ENCODE assay signal across 2 cellular contexts in the genomic region with DNA sequence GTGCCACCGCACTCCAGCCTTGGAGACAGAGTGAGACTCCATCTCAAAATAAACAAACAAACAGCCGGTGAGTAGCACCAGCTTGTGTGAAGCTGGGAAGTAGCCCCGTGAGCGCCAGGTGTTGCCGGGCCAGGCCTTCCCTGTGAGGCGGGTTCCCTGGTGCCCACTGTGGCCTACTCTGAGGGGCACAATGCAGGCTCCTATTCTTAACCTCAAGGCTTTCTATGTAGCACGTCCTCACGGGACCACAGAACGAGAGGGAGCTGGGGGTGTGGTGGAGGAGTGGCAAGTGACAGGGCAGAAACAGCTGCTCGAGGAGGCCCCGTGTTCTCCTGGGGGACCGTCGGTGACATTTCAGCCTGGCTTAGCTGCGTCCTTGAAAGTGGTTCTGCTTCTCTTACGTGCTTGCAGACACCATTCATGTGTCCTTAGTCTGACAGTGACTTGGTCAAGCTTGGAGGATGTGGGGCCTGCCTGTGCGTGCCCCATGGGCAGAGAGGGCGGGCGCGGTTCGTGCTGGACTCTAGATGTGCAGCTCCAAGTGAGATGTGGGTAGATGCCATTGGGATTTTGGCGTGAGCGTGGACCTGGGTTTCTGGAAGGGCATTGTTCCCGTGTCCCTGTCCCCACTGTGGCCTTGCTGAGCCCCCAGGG.
TF ChIP-seq lines count a peak whose summit lies in the region.

No MANE protein-coding gene starts in this region.

TF ChIP-seq in IMR-90, 13 proteins besides CTCF, POLR2A, EP300 and RAD21:
- TF ChIP-seq, protein P1, sequence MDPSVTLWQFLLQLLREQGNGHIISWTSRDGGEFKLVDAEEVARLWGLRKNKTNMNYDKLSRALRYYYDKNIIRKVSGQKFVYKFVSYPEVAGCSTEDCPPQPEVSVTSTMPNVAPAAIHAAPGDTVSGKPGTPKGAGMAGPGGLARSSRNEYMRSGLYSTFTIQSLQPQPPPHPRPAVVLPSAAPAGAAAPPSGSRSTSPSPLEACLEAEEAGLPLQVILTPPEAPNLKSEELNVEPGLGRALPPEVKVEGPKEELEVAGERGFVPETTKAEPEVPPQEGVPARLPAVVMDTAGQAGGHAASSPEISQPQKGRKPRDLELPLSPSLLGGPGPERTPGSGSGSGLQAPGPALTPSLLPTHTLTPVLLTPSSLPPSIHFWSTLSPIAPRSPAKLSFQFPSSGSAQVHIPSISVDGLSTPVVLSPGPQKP (IDR thresholded peaks at IDR 0.05; ENCODE audit: borderline replicate concordance, low read depth, low read length): no peak
- TF ChIP-seq MXI1 (IDR thresholded peaks at IDR 0.05; ENCODE audit: borderline replicate concordance, low read depth, low read length) (no peak), MAZ (IDR thresholded peaks at IDR 0.05; ENCODE audit: borderline replicate concordance, low read depth, low read length) (no peak), MAFK (IDR thresholded peaks at IDR 0.05; ENCODE audit: low read depth, low read length) (no peak), BHLHE40 (IDR thresholded peaks at IDR 0.05; ENCODE audit: low read depth, low read length) (no peak), RCOR1 (IDR thresholded peaks at IDR 0.05; ENCODE audit: insufficient replicate concordance, low read length) (no peak), SMC3 (IDR thresholded peaks at IDR 0.05; ENCODE audit: low read depth, low read length) (no peak), CEBPB (IDR thresholded peaks at IDR 0.05; ENCODE audit: low read depth, low read length) (no peak), CHD1 (IDR thresholded peaks at IDR 0.05; ENCODE audit: low read depth, low read length) (no peak), NFE2L2 (IDR thresholded peaks at IDR 0.05; ENCODE audit: low read depth, low read length) (no peak), FOS (IDR thresholded peaks at IDR 0.05; ENCODE audit: low read depth, low read length) (no peak), RFX5 (IDR thresholded peaks at IDR 0.05; ENCODE audit: low read depth, low read length) (no peak)
- TF ChIP-seq, protein P2, sequence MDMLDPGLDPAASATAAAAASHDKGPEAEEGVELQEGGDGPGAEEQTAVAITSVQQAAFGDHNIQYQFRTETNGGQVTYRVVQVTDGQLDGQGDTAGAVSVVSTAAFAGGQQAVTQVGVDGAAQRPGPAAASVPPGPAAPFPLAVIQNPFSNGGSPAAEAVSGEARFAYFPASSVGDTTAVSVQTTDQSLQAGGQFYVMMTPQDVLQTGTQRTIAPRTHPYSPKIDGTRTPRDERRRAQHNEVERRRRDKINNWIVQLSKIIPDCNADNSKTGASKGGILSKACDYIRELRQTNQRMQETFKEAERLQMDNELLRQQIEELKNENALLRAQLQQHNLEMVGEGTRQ (IDR thresholded peaks at IDR 0.05; ENCODE audit: low read depth, low read length): no peak

TF ChIP-seq in WTC11, 78 proteins besides CTCF, POLR2A, EP300 and RAD21:
- TF ChIP-seq, protein P3, sequence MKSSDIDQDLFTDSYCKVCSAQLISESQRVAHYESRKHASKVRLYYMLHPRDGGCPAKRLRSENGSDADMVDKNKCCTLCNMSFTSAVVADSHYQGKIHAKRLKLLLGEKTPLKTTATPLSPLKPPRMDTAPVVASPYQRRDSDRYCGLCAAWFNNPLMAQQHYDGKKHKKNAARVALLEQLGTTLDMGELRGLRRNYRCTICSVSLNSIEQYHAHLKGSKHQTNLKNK (CRISPR knock-in tag; IDR thresholded peaks at IDR 0.05): no peak
- TF ChIP-seq RELA (CRISPR knock-in tag; IDR thresholded peaks at IDR 0.05; ENCODE audit: borderline replicate concordance) (no peak), NR3C1 (CRISPR knock-in tag; conservative IDR thresholded peaks at IDR 0.05; ENCODE audit: low read depth) (no peak), ELF4 (CRISPR knock-in tag; IDR thresholded peaks at IDR 0.05; ENCODE audit: low read depth) (no peak), MYBL2 (CRISPR knock-in tag; IDR thresholded peaks at IDR 0.05) (no peak), TEAD1 (CRISPR knock-in tag; IDR thresholded peaks at IDR 0.05) (no peak), ZNF423 (CRISPR knock-in tag; IDR thresholded peaks at IDR 0.05) (no peak), NFE2L1 (CRISPR knock-in tag; IDR thresholded peaks at IDR 0.05) (no peak), GTF2I (CRISPR knock-in tag; conservative IDR thresholded peaks at IDR 0.05) (no peak), ZNF138 (CRISPR knock-in tag; conservative IDR thresholded peaks at IDR 0.05) (no peak), SMAD4 (CRISPR knock-in tag; IDR thresholded peaks at IDR 0.05) (no peak), RORB (CRISPR knock-in tag; IDR thresholded peaks at IDR 0.05) (no peak), TEAD4 (CRISPR knock-in tag; IDR thresholded peaks at IDR 0.05) (no peak), NFATC4 (CRISPR knock-in tag; IDR thresholded peaks at IDR 0.05) (no peak)
- TF ChIP-seq, protein P4, sequence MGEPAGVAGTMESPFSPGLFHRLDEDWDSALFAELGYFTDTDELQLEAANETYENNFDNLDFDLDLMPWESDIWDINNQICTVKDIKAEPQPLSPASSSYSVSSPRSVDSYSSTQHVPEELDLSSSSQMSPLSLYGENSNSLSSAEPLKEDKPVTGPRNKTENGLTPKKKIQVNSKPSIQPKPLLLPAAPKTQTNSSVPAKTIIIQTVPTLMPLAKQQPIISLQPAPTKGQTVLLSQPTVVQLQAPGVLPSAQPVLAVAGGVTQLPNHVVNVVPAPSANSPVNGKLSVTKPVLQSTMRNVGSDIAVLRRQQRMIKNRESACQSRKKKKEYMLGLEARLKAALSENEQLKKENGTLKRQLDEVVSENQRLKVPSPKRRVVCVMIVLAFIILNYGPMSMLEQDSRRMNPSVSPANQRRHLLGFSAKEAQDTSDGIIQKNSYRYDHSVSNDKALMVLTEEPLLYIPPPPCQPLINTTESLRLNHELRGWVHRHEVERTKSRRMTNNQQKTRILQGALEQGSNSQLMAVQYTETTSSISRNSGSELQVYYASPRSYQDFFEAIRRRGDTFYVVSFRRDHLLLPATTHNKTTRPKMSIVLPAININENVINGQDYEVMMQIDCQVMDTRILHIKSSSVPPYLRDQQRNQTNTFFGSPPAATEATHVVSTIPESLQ (CRISPR knock-in tag; IDR thresholded peaks at IDR 0.05): no peak
- TF ChIP-seq, protein P5, sequence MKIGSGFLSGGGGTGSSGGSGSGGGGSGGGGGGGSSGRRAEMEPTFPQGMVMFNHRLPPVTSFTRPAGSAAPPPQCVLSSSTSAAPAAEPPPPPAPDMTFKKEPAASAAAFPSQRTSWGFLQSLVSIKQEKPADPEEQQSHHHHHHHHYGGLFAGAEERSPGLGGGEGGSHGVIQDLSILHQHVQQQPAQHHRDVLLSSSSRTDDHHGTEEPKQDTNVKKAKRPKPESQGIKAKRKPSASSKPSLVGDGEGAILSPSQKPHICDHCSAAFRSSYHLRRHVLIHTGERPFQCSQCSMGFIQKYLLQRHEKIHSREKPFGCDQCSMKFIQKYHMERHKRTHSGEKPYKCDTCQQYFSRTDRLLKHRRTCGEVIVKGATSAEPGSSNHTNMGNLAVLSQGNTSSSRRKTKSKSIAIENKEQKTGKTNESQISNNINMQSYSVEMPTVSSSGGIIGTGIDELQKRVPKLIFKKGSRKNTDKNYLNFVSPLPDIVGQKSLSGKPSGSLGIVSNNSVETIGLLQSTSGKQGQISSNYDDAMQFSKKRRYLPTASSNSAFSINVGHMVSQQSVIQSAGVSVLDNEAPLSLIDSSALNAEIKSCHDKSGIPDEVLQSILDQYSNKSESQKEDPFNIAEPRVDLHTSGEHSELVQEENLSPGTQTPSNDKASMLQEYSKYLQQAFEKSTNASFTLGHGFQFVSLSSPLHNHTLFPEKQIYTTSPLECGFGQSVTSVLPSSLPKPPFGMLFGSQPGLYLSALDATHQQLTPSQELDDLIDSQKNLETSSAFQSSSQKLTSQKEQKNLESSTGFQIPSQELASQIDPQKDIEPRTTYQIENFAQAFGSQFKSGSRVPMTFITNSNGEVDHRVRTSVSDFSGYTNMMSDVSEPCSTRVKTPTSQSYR (CRISPR knock-in tag; IDR thresholded peaks at IDR 0.05): no peak
- TF ChIP-seq, protein P6, sequence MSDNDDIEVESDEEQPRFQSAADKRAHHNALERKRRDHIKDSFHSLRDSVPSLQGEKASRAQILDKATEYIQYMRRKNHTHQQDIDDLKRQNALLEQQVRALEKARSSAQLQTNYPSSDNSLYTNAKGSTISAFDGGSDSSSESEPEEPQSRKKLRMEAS (CRISPR knock-in tag; IDR thresholded peaks at IDR 0.05): no peak
- TF ChIP-seq, protein P7, sequence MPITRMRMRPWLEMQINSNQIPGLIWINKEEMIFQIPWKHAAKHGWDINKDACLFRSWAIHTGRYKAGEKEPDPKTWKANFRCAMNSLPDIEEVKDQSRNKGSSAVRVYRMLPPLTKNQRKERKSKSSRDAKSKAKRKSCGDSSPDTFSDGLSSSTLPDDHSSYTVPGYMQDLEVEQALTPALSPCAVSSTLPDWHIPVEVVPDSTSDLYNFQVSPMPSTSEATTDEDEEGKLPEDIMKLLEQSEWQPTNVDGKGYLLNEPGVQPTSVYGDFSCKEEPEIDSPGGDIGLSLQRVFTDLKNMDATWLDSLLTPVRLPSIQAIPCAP (CRISPR knock-in tag; IDR thresholded peaks at IDR 0.05): no peak
- TF ChIP-seq, protein P8, sequence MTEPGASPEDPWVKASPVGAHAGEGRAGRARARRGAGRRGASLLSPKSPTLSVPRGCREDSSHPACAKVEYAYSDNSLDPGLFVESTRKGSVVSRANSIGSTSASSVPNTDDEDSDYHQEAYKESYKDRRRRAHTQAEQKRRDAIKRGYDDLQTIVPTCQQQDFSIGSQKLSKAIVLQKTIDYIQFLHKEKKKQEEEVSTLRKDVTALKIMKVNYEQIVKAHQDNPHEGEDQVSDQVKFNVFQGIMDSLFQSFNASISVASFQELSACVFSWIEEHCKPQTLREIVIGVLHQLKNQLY (CRISPR knock-in tag; IDR thresholded peaks at IDR 0.05): no peak
